ENCODE assay signal across 8 cellular contexts in the genomic region with DNA sequence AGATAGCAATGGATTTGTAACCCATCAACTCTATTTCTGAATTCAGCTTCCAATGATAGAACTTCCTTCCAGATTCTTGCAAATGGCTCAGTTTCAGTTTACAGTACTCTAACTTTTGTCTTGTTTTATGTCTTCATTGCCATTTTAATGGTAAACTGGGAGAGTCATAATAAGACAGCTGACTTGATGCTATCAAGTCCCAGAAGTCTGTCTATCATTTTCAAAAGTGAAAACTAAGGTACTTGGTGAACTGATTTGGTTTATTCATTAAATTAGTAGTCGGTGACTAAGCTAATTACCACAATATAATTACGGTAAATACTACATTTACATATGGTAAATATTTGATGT. TPM values are rescaled to one million over a fixed set of nuclear protein-coding genes. Genes with fewer than 3 reads are reported as not detected.
A peak's percentile ranks its signal among the peaks of the same experiment; 100 is the strongest.
DNase-seq lines count a peak whose midpoint lies in the region; ATAC-seq and TF ChIP-seq lines count a peak whose summit lies in the region.

No MANE protein-coding gene starts in this region.

- intact Hi-C loops in sciatic nerve (cut with DNase I) = loop anchor here (10.0 kb wide), 1 partner anchor 199 kb away; no protein-coding TSS in a partner anchor

- H3K36me3 Mint-ChIP-seq in activated CD4-positive, alpha-beta memory T cell treated with anti-CD3 and anti-CD28 coated beads, Interleukin-2, amount 10 ng/mL, durations not matched to agents 7 days and 5 days (ENCODE audit: low read depth) = peaks cover 4% of the 10 kb centered on the region

- peaks cover 42% of the 10 kb centered on the region for H3K4me1 Mint-ChIP-seq in activated CD4-positive, alpha-beta memory T cell treated with anti-CD3 and anti-CD28 coated beads, Interleukin-2, amount 10 ng/mL, durations not matched to agents 7 days and 5 days

- DNase-seq in activated CD4-positive, alpha-beta memory T cell treated with anti-CD3 and anti-CD28 coated beads, Interleukin-2, amount 10 ng/mL, durations not matched to agents 7 days and 5 days = no peak
- DNase-seq in omental fat pad (ENCODE audit: low spot score) = no peak
- no peak for DNase-seq in left lobe of liver (ENCODE audit: low spot score)
- DNase-seq in sciatic nerve (ENCODE audit: low spot score) = no peak
- DNase-seq in NCI-H226 = no peak
- no peak for DNase-seq in activated CD4-positive, alpha-beta T cell treated with anti-CD3 and anti-CD28 coated beads, Interleukin-2, amount 50 U/mL, for 4 hours

- POLR2A ChIA-PET in activated CD4-positive, alpha-beta memory T cell treated with anti-CD3 and anti-CD28 coated beads, Interleukin-2, amount 10 ng/mL, durations not matched to agents 7 days and 5 days (lab: Charles Lee) = interaction anchor here (1.0 to 3.9 kb wide), 19 partner anchors 12 to 492 kb away, joined by 3 to 114 read pairs (median 9); a partner anchor contains a TSS

- no peak for TF ChIP-seq CTCF in omental fat pad (IDR thresholded peaks at IDR 0.05)

- ATAC-seq in GM19035 (IDR thresholded peaks at IDR 0.05; ENCODE audit: unreplicated experiment) (peak; percentile 21), HG02938 (IDR thresholded peaks at IDR 0.05; ENCODE audit: unreplicated experiment) (peak; percentile 46), omental fat pad (ENCODE audit: low FRiP score) (peak; percentile 12), left lobe of liver (no peak), sciatic nerve (no peak)

- H3K4me3 Mint-ChIP-seq in activated CD4-positive, alpha-beta memory T cell treated with anti-CD3 and anti-CD28 coated beads, Interleukin-2, amount 10 ng/mL, durations not matched to agents 7 days and 5 days = peak overlapping the region; percentile 70

- peak overlapping the region; percentile 86 for H3K27ac Mint-ChIP-seq in activated CD4-positive, alpha-beta memory T cell treated with anti-CD3 and anti-CD28 coated beads, Interleukin-2, amount 10 ng/mL, durations not matched to agents 7 days and 5 days

- no peaks in the 10 kb centered on the region for H3K27me3 Mint-ChIP-seq in activated CD4-positive, alpha-beta memory T cell treated with anti-CD3 and anti-CD28 coated beads, Interleukin-2, amount 10 ng/mL, durations not matched to agents 7 days and 5 days

- H3K9me3 Mint-ChIP-seq in activated CD4-positive, alpha-beta memory T cell treated with anti-CD3 and anti-CD28 coated beads, Interleukin-2, amount 10 ng/mL, durations not matched to agents 7 days and 5 days = no peaks in the 10 kb centered on the region

- CTCF ChIA-PET in activated CD4-positive, alpha-beta memory T cell treated with anti-CD3 and anti-CD28 coated beads, Interleukin-2, amount 10 ng/mL, durations not matched to agents 7 days and 5 days (lab: Charles Lee) = interaction anchor here (0.6 to 6.9 kb wide), 14 partner anchors 10 to 492 kb away, joined by 3 to 204 read pairs (median 6); a partner anchor contains a TSS

RNA-seq across cellular contexts. Expression of a gene that starts 25.0 kb away (rescaled TPM):
- 1 to 10 TPM; 6.6 to 6.9 TPM for total RNA-seq in activated CD4-positive, alpha-beta memory T cell treated with anti-CD3 and anti-CD28 coated beads, Interleukin-2, amount 10 ng/mL, durations not matched to agents 7 days and 5 days
- total RNA-seq in omental fat pad = under 1 TPM in 3 of 4 donors, not detected in 1; 0.09 to 0.48 (median 0.38) TPM
- total RNA-seq in left lobe of liver = 0.05 TPM
- total RNA-seq in sciatic nerve = 0.22 TPM

Comparison
In these comparisons a context has a peak if more than half of its experiments do, and no peak if none do; other contexts are left out.
1. ATAC-seq: peak in GM19035 (single experiment), HG02938 (single experiment) and omental fat pad (single experiment); none in left lobe of liver (single experiment) and sciatic nerve (single experiment).